8 cellular contexts compared by ENCODE assay signal in the genomic region with DNA sequence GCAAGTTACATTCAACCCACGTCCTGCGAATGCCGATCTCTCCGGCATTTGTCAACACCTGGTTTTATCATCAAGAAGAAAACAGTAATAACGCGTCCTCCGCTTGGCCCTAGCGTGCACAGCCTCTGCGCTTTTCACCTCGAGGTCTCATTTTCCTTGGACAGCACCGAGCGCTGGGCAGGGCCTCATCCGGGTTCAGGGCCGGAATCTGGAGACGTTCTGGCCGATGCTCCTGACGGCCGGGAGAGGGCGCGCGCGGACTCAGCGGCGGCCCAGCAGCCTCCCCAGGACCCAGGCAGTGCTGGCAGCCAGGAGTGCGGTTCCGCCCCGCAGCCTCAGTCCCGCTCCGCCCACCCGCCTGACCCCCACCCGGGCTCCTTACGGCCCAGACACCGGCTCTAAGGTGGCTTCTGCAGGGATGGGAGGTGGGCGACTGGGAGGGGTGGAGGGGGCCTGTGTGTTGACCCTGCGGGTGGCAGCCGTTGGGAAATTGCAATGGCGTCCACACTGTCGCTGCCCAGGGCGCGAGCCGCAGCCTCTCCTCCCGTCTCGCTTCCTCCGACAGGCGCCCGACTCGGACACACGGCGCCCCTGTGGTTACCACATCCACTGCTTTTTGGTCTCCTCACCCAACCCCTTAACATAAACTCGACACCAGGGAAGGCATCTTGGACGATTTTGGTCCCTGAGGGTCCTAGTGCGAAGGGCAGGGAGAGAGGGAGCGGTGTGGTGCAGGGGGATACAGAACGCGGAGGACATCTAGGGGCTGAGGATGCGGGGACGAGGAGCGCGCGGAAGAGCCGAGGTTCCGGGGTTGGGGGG. TPM values are rescaled to one million over a fixed set of nuclear protein-coding genes. Genes with fewer than 3 reads are reported as not detected.
DNase-seq lines count a peak whose midpoint lies in the region; ATAC-seq and TF ChIP-seq lines count a peak whose summit lies in the region.

No MANE protein-coding gene starts in this region.

- TF ChIP-seq CTCF in GM12864 (IDR thresholded peaks at IDR 0.05; ENCODE audit: low read depth, low read length, missing control alignments): peak; percentile 86
- TF ChIP-seq CTCF in brain (conservative IDR thresholded peaks at IDR 0.05): peak; percentile 74 to 87

- peak overlapping the region; percentile 88 to 98 (median 96) for H3K27ac Mint-ChIP-seq in brain

- H3K27me3 ChIP-seq in iPS-15b (ENCODE audit: control insufficient read depth, insufficient read depth, low read length): no peaks in the 10 kb centered on the region

- no peaks in the 10 kb centered on the region for H3K27me3 Mint-ChIP-seq in brain

- peak overlapping the region; percentile 95 to 99 (median 97) for H3K4me3 Mint-ChIP-seq in brain

- H3K9ac ChIP-seq in iPS-15b (ENCODE audit: low read depth, low read length): peak overlapping the region; percentile 88

- H3K9me3 ChIP-seq in iPS-15b (ENCODE audit: control insufficient read depth, insufficient read depth, low read length): no peaks in the 10 kb centered on the region

- H3K36me3 Mint-ChIP-seq in brain: peaks cover 8% of the 10 kb centered on the region

- H3K4me1 Mint-ChIP-seq in brain: peaks cover 31% of the 10 kb centered on the region

- peaks cover 2% of the 10 kb centered on the region for H3K36me3 ChIP-seq in iPS-15b (ENCODE audit: control insufficient read depth, insufficient read depth, low read length)

- no peaks in the 10 kb centered on the region for H3K9me3 Mint-ChIP-seq in brain

- H3K4me3 ChIP-seq in GM12864 (ENCODE audit: low read depth, low read length): peak overlapping the region; percentile 76
- peak overlapping the region; percentile 94 for H3K4me3 ChIP-seq in iPS-15b (ENCODE audit: low read depth, low read length)
- peak overlapping the region; percentile 84 for H3K4me3 ChIP-seq in skeletal muscle cell (ENCODE audit: low read depth, low read length)

- no peaks in the 10 kb centered on the region for H3K4me1 ChIP-seq in iPS-15b (ENCODE audit: control insufficient read depth, insufficient read depth, low read length)

- DNase-seq in GM12864 (ENCODE audit: low read depth) (no peak), NCI-H2081 treated with DMSO at 0.1 percent for 48 hours (lab: John Stamatoyannopoulos, UW) (peak; percentile 44), UCSD-AML1 (lab: John Stamatoyannopoulos, UW; ENCODE audit: unreplicated experiment) (peak; percentile 87), skeletal muscle cell (ENCODE audit: low read depth) (no peak)

- ATAC-seq in HG02840 (IDR thresholded peaks at IDR 0.05; ENCODE audit: low FRiP score, unreplicated experiment) (peak; percentile 39), GM21367 (IDR thresholded peaks at IDR 0.05; ENCODE audit: unreplicated experiment) (no peak)

RNA-seq across cellular contexts. Expression of a gene that starts 7.4 kb away (rescaled TPM):
- 44.2 TPM for polyA plus RNA-seq in brain (ENCODE audit: insufficient read depth, low read depth, low replicate concordance)

RNA-seq across cellular contexts. Expression of a gene that starts 21.3 kb away (rescaled TPM):
- 65.5 TPM for polyA plus RNA-seq in brain (ENCODE audit: insufficient read depth, low read depth, low replicate concordance)

RNA-seq across cellular contexts. Expression of a gene that starts 46.3 kb away (rescaled TPM):
- polyA plus RNA-seq in brain (ENCODE audit: insufficient read depth, low read depth, low replicate concordance): not detected

RNA-seq across cellular contexts. Expression of a gene that starts 59.8 kb away (rescaled TPM):
- 1.1 TPM for polyA plus RNA-seq in brain (ENCODE audit: insufficient read depth, low read depth, low replicate concordance)

Comparison
In these comparisons a context has a peak if more than half of its experiments do, and no peak if none do; other contexts are left out.
1. DNase-seq: peak in NCI-H2081 treated with DMSO at 0.1 percent for 48 hours (single experiment) and UCSD-AML1 (single experiment); none in GM12864 (single experiment) and skeletal muscle cell (single experiment).
2. Peak in every context shown above with its lines, with median percentiles within 50 percentile points of each other: H3K4me3 ChIP-seq.